In genomic region chr11:83361831-83362230, GRCh38 we compare ENCODE assay signal across 17 cellular contexts.
"Had no signal": no experiment of that assay in that cellular context is flagged by ENCODE, and none has a peak within 500 bp of the region (broad histone marks: within the 10 kb centered on the region; RNA-seq: fewer than 3 reads in every experiment).

No MANE protein-coding gene starts in this region.

- H3K27me3 ChIP-seq: gastrocnemius medialis, sigmoid colon, vagina had no signal

- H3K9me3 ChIP-seq: gastrocnemius medialis had no signal

- H3K36me3 ChIP-seq: gastrocnemius medialis, lower lobe of right lung, sigmoid colon, vagina had no signal

- H3K4me1 ChIP-seq: gastrocnemius medialis, lower lobe of right lung, psoas muscle, sigmoid colon, vagina had no signal

- H3K27ac ChIP-seq: epithelial cell of prostate, gastrocnemius medialis, lower lobe of right lung, psoas muscle, sigmoid colon, vagina had no signal

- H3K4me3 ChIP-seq: gastrocnemius medialis, lower lobe of right lung, psoas muscle, sigmoid colon, vagina had no signal

- DNase-seq: cortex of kidney; effector memory CD8-positive, alpha-beta T cell; foreskin fibroblast; gastrocnemius medialis; head of caudate nucleus; left ventricle myocardium superior; lower lobe of right lung; natural killer cell; posterior cingulate gyrus; psoas muscle; right cardiac atrium; sigmoid colon; stimulated activated CD4-positive, alpha-beta T cell treated with anti-CD3 and anti-CD28 coated beads, Interleukin-2, amount 100 ng/mL, for 24 hours; stimulated activated naive B cell treated with anti-CD40 and anti-IgM and Interleukin-4, amounts not matched to agents 10 μg/mL and 1 μg/mL and 100 μg/mL, for 72 hours; trophoblast cell had no signal
